12 cellular contexts compared by ENCODE assay signal in the genomic region with DNA sequence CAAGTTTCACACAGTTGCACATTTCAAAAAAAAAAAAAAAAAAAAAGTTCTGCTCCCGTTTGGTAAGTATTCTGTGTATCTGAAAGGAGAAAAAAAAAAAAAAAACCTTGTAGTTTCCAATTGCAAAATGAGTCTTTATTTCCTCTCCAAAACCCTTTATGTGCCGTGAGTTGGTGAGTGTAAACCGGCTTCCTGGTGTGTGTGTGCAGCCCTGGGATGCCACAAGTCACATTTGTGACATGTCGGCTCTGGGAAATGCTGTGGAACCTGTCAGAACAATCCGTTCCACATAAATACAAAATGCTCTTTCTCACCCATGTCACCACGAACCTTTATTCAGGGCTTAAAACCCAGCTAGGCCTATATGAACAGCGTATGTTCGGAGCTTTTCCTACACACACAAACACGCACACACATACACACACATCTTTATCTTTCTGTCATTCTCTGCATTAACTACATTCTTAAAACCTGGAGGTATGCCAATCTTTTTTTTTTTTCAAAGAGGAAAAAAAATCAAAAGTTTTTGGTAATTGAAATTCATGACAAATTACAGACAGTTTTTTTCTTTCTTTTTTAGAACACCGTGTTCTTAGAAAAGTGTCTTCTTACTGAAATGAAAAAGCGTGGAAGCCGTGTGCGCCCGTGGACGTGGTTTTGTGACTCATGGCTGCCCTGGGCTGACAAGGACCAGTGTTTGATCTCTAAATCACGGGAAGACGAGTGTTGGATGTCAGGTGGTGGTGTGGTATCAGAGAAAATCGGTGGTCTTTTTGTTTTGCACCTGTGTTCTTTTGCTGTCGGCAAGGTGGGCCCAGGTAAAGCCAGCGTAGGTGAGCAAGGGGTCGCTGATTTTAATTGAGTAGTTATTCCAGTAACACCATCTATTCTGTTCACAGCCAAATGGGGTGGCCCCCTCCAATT.
DNase-seq lines count a peak whose midpoint lies in the region; ATAC-seq and TF ChIP-seq lines count a peak whose summit lies in the region.
"Had no signal": no experiment of that assay in that cellular context is flagged by ENCODE, and none has a peak within 500 bp of the region (broad histone marks: within the 10 kb centered on the region; RNA-seq: fewer than 3 reads in every experiment).

No MANE protein-coding gene starts in this region.

- peak overlapping the region; percentile 67 for H3K27ac Mint-ChIP-seq in type B pancreatic cell

- no peak for TF ChIP-seq CTCF in type B pancreatic cell (conservative IDR thresholded peaks at IDR 0.05)

- peak; percentile 54 for DNase-seq in activated naive CD4-positive, alpha-beta T cell treated with Interleukin-2 at 50 U/mL for 16 hours
- no peak for DNase-seq in activated naive CD4-positive, alpha-beta T cell (lab: John Stamatoyannopoulos, UW)
- DNase-seq in activated effector memory CD4-positive, alpha-beta T cell treated with Interleukin-2 at 50 U/mL for 16 hours: peak; percentile 18
- peak; percentile 4 to 8 for DNase-seq in stimulated activated CD4-positive, alpha-beta T cell treated with anti-CD3 and anti-CD28 coated beads, Interleukin-15, amount 100 ng/mL, for 1 hour (ENCODE audit: low read depth in 1 of 2, low spot score in 1 of 2)
- DNase-seq in type B pancreatic cell (ENCODE audit: extremely low spot score, unreplicated experiment): no peak
- no peak for DNase-seq in occipital lobe (lab: John Stamatoyannopoulos, UW)
- no peak for DNase-seq in OCI-M1 (lab: John Stamatoyannopoulos, UW)
- DNase-seq: DMS79, KBM-7, pancreas had no signal

- peaks cover 19% of the 10 kb centered on the region for H3K27me3 Mint-ChIP-seq in type B pancreatic cell

- H3K4me1 Mint-ChIP-seq in type B pancreatic cell (ENCODE audit: unreplicated experiment): peaks cover 24% of the 10 kb centered on the region

- ATAC-seq in HG02759 (IDR thresholded peaks at IDR 0.05; ENCODE audit: unreplicated experiment): no peak
- ATAC-seq: esophagus mucosa, pancreas had no signal

- H3K4me3 Mint-ChIP-seq in type B pancreatic cell: peak overlapping the region; percentile 40

- H3K9me3 Mint-ChIP-seq in type B pancreatic cell: no peaks in the 10 kb centered on the region

- no peaks in the 10 kb centered on the region for H3K36me3 Mint-ChIP-seq in type B pancreatic cell

Comparison
In these comparisons a context has a peak if more than half of its experiments do, and no peak if none do; other contexts are left out.
1. DNase-seq: peak in activated naive CD4-positive, alpha-beta T cell treated with Interleukin-2 at 50 U/mL for 16 hours (single experiment), activated effector memory CD4-positive, alpha-beta T cell treated with Interleukin-2 at 50 U/mL for 16 hours (single experiment) and stimulated activated CD4-positive, alpha-beta T cell treated with anti-CD3 and anti-CD28 coated beads, Interleukin-15, amount 100 ng/mL, for 1 hour (2 of 2); none in activated naive CD4-positive, alpha-beta T cell (0 of 4), type B pancreatic cell (single experiment), occipital lobe (single experiment) and OCI-M1 (single experiment).